In the genomic region with DNA sequence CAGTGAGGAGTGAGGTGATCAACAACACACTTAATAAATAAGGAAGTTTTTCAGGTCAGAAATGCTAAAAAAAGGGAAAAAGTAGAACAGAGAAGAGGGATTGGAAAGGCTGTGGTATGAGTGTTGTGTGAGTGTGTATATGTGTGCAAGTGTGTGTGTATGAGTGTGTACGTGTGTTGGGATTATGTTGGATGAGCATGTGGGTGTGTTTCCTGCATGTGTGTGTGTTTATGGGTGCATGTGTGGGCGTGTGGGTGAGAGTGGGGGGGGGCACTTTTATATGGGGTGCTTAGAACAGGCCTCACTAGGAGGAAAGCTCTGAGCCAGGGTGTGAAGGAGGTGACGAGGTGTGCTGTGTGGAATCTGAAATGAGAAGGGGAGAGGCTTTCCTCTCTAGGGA, we compare ENCODE assay signal across 9 cellular contexts.
"Had no signal": no experiment of that assay in that cellular context is flagged by ENCODE, and none has a peak within 500 bp of the region (broad histone marks: within the 10 kb centered on the region; RNA-seq: fewer than 3 reads in every experiment).

No MANE protein-coding gene starts in this region.

- ATAC-seq: GM23338, HCT116 had no signal

- H2AFZ ChIP-seq: GM23338 had no signal

- H3K9me3 ChIP-seq: HAP-1 had no signal

- H3K9ac ChIP-seq: KMS-11 had no signal

- H3K27ac ChIP-seq: HL-60, KMS-11 had no signal

- H3K36me3 ChIP-seq: HAP-1 had no signal

- H3K4me1 ChIP-seq: HAP-1 had no signal

- DNase-seq: H7, IMR-90, Karpas-422, KBM-7 had no signal

- H3K4me3 ChIP-seq: GM23338, HAP-1 had no signal

- H3K4me2 ChIP-seq: GM23338, KMS-11 had no signal
